8 cellular contexts compared by ENCODE assay signal in genomic region chr5:56481998-56482698, GRCh38.
DNase-seq lines count a peak whose midpoint lies in the region; ATAC-seq and TF ChIP-seq lines count a peak whose summit lies in the region.

No MANE protein-coding gene starts in this region.

- no peak for DNase-seq in WTC11 (ENCODE audit: low spot score)
- peak; percentile 24 for DNase-seq in hepatic stellate cell (ENCODE audit: low spot score)
- no peak for DNase-seq in stimulated activated effector memory CD8-positive, alpha-beta T cell treated with anti-CD3 and anti-CD28 coated beads, Interleukin-12 subunit alpha, Interleukin-12 subunit beta, amount 100 ng/mL, for 72 hours (ENCODE audit: low spot score in 2 of 2)
- DNase-seq in NCI-H748 (lab: John Stamatoyannopoulos, UW; ENCODE audit: unreplicated experiment): no peak
- DNase-seq in GF-D8 (lab: John Stamatoyannopoulos, UW): no peak
- no peak for DNase-seq in anterior cingulate cortex (lab: John Stamatoyannopoulos, UW)
- DNase-seq in NCI-H2081 treated with DMSO at 0.1 percent for 48 hours (lab: John Stamatoyannopoulos, UW): no peak

- H3K27me3 Mint-ChIP-seq in IgD-negative memory B cell: no peaks in the 10 kb centered on the region
- H3K27me3 Mint-ChIP-seq in WTC11 (ENCODE audit: low read depth): peaks cover 40% of the 10 kb centered on the region

- peak overlapping the region; percentile 87 to 97 (median 93) for H3K4me3 Mint-ChIP-seq in IgD-negative memory B cell
- peak overlapping the region; percentile 77 for H3K4me3 Mint-ChIP-seq in WTC11
- H3K4me3 Mint-ChIP-seq in stimulated activated effector memory CD8-positive, alpha-beta T cell treated with anti-CD3 and anti-CD28 coated beads, Interleukin-12 subunit alpha, Interleukin-12 subunit beta, amount 100 ng/mL, for 72 hours: peak overlapping the region; percentile 63

- peaks cover 2 to 4% (median 3%) of the 10 kb centered on the region in 3 donors for H3K9me3 Mint-ChIP-seq in IgD-negative memory B cell
- H3K9me3 Mint-ChIP-seq in WTC11: peaks cover 18% of the 10 kb centered on the region
- peaks cover 4% of the 10 kb centered on the region for H3K9me3 Mint-ChIP-seq in stimulated activated effector memory CD8-positive, alpha-beta T cell treated with anti-CD3 and anti-CD28 coated beads, Interleukin-12 subunit alpha, Interleukin-12 subunit beta, amount 100 ng/mL, for 72 hours

- POLR2A ChIA-PET in WTC11 (lab: Charles Lee): no interaction called here

- H3K4me1 Mint-ChIP-seq in IgD-negative memory B cell (peaks cover 35 to 40% (median 37%) of the 10 kb centered on the region in 3 donors), WTC11 (peaks cover 14% of the 10 kb centered on the region)
- peaks cover 21% of the 10 kb centered on the region for H3K4me1 Mint-ChIP-seq in stimulated activated effector memory CD8-positive, alpha-beta T cell treated with anti-CD3 and anti-CD28 coated beads, Interleukin-12 subunit alpha, Interleukin-12 subunit beta, amount 100 ng/mL, for 72 hours

- peak overlapping the region; percentile 89 to 98 (median 92) for H3K27ac Mint-ChIP-seq in IgD-negative memory B cell
- no peak overlapping the region for H3K27ac Mint-ChIP-seq in WTC11
- peak overlapping the region; percentile 61 for H3K27ac Mint-ChIP-seq in stimulated activated effector memory CD8-positive, alpha-beta T cell treated with anti-CD3 and anti-CD28 coated beads, Interleukin-12 subunit alpha, Interleukin-12 subunit beta, amount 100 ng/mL, for 72 hours

- TF ChIP-seq CTCF in WTC11 (IDR thresholded peaks at IDR 0.05): no peak

- peaks cover 4% of the 10 kb centered on the region for H3K36me3 Mint-ChIP-seq in IgD-negative memory B cell
- peaks cover 10% of the 10 kb centered on the region for H3K36me3 Mint-ChIP-seq in WTC11
- H3K36me3 Mint-ChIP-seq in stimulated activated effector memory CD8-positive, alpha-beta T cell treated with anti-CD3 and anti-CD28 coated beads, Interleukin-12 subunit alpha, Interleukin-12 subunit beta, amount 100 ng/mL, for 72 hours: no peaks in the 10 kb centered on the region

- CTCF ChIA-PET in WTC11 (lab: Charles Lee): interaction anchor here (0.6 to 1.6 kb wide), 7 partner anchors 145 to 356 kb away, joined by 3 to 6 read pairs (median 4); no protein-coding TSS in a partner anchor

- no peak for ATAC-seq in WTC11
- no peak for ATAC-seq in stimulated activated effector memory CD8-positive, alpha-beta T cell treated with anti-CD3 and anti-CD28 coated beads, Interleukin-12 subunit alpha, Interleukin-12 subunit beta, amount 100 ng/mL, for 72 hours

TF ChIP-seq in WTC11, 78 proteins besides CTCF, POLR2A, EP300 and RAD21:
- TF ChIP-seq STAT6 (CRISPR knock-in tag; conservative IDR thresholded peaks at IDR 0.05; ENCODE audit: low read depth): no peak
- no peak for TF ChIP-seq CBFB (CRISPR knock-in tag; IDR thresholded peaks at IDR 0.05; ENCODE audit: low read depth)
- no peak for TF ChIP-seq PREB (CRISPR knock-in tag; IDR thresholded peaks at IDR 0.05; ENCODE audit: borderline replicate concordance)
- no peak for TF ChIP-seq E2F4 (CRISPR knock-in tag; IDR thresholded peaks at IDR 0.05; ENCODE audit: borderline replicate concordance, low read depth)
- no peak for TF ChIP-seq SMAD3 (CRISPR knock-in tag; IDR thresholded peaks at IDR 0.05; ENCODE audit: borderline replicate concordance)
- no peak for TF ChIP-seq ARID4B (CRISPR knock-in tag; IDR thresholded peaks at IDR 0.05; ENCODE audit: borderline replicate concordance)
- no peak for TF ChIP-seq ZNF416 (CRISPR knock-in tag; IDR thresholded peaks at IDR 0.05)
TF ChIP-seq in WTC11: peak in this region for 0.
